ENCODE assay signal across 8 cellular contexts in the genomic region with DNA sequence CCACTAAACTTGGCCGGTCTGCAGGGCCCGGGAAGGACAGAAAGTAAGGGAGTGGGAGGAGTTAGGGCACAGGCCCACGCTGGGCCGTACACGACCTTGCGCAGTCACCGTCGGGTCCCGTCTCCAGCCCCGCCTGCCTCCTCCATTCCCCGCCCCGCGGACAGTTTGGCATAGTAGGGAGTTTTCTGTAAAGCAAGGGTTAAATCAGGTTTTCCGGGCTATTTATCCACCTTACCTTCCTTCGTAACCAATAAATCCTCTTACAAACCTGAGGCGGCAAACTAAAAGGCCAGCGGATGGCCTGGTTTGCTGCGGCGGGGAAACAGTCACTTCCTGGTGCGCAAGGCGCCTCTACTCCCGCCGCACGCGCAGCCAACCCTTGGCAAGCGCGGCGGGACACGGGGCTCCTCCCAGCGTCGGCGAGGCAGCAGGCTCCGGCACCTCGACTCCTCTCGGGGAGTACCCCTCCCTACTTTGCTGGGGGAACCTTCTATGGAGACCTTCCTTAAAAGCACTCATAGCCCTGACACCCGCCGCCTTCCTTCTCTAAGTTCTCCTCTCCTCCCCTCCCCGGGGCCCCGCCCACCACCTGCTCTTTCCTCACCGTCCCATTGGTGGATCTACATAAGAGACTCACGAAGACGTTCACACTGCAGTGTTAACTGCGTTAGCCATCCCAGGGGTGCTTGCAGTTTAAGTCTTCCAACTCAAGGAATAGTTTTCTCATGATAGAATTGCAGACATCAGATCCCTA. TPM values are rescaled to one million over a fixed set of nuclear protein-coding genes. Genes with fewer than 3 reads are reported as not detected.
DNase-seq lines count a peak whose midpoint lies in the region; ATAC-seq and TF ChIP-seq lines count a peak whose summit lies in the region.

A gene with protein sequence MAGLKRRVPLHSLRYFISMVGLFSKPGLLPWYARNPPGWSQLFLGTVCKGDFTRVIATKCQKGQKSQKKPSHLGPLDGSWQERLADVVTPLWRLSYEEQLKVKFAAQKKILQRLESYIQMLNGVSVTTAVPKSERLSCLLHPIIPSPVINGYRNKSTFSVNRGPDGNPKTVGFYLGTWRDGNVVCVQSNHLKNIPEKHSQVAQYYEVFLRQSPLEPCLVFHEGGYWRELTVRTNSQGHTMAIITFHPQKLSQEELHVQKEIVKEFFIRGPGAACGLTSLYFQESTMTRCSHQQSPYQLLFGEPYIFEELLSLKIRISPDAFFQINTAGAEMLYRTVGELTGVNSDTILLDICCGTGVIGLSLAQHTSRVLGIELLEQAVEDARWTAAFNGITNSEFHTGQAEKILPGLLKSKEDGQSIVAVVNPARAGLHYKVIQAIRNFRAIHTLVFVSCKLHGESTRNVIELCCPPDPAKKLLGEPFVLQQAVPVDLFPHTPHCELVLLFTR (minus strand): TSS at position 563 of the 754 bp plus-strand sequence. CDS start 9,822 bp downstream, outside the sequence.

- in situ Hi-C loops in GM13976 (cut with MboI; ENCODE audit: low sequenced_read_pairs, unreplicated experiment): no loop called here

- H3K36me3 ChIP-seq in right atrium auricular region: no peaks in the 10 kb centered on the region
- H3K36me3 ChIP-seq in uterus: no peaks in the 10 kb centered on the region

- H3K4me1 ChIP-seq in right atrium auricular region (no peaks in the 10 kb centered on the region), uterus (no peaks in the 10 kb centered on the region)

- H3K27me3 ChIP-seq in right atrium auricular region: no peaks in the 10 kb centered on the region
- H3K27me3 ChIP-seq in uterus: no peaks in the 10 kb centered on the region

- H3K27ac ChIP-seq in right atrium auricular region: peak within 1 kb of the TSS; percentile 78 to 89
- H3K27ac ChIP-seq in uterus: peak within 1 kb of the TSS; percentile 85 to 88

- no peaks in the 10 kb centered on the region for H3K9me3 ChIP-seq in right atrium auricular region
- H3K9me3 ChIP-seq in uterus: no peaks in the 10 kb centered on the region

- TF ChIP-seq POLR2A in uterus (IDR thresholded peaks at IDR 0.05): no peak

- ATAC-seq in HG02763 (IDR thresholded peaks at IDR 0.05; ENCODE audit: unreplicated experiment): peak; percentile 90

- intact Hi-C loops in T-helper 1 cell treated with Interleukin-12 subunit alpha and Interleukin-12 subunit beta and Interleukin-4 antibody, amounts not matched to agents 30 ng/mL and 1 ng/mL, for 36 hours (cut with micrococcal nuclease): loop anchor here (1.0 to 10.0 kb wide), 7 partner anchors 46 to 356 kb away; a partner anchor contains a TSS
- intact Hi-C loops in uterus (cut with DNase I; ENCODE audit: low total_unique reads): no loop called here

- H3K4me3 ChIP-seq in right atrium auricular region: peak within 1 kb of the TSS; percentile 57 to 63
- peak within 1 kb of the TSS; percentile 53 to 65 for H3K4me3 ChIP-seq in uterus

- TF ChIP-seq CTCF in GM13976 (IDR thresholded peaks at IDR 0.05; ENCODE audit: borderline replicate concordance, control extremely low read depth, extremely low read depth, insufficient read depth, missing control alignments): no peak
- TF ChIP-seq CTCF in right atrium auricular region (IDR thresholded peaks at IDR 0.05): no peak
- TF ChIP-seq CTCF in uterus (IDR thresholded peaks at IDR 0.05): no peak

- peak; percentile 75 for DNase-seq in GM13976 (ENCODE audit: low spot score)
- peak; percentile 65 to 90 (median 80) for DNase-seq in NCI-H1417 (lab: John Stamatoyannopoulos, UW)
- DNase-seq in amniotic stem cell (lab: John Stamatoyannopoulos, UW): peak; percentile 42
- peak; percentile 84 for DNase-seq in right atrium auricular region (ENCODE audit: low spot score)
- DNase-seq in pulmonary artery endothelial cell (ENCODE audit: low read depth, low spot score): no peak
- peak; percentile 73 to 81 for DNase-seq in uterus

RNA-seq across cellular contexts. Expression of the gene that starts here (rescaled TPM):
- 23.2 and 23.3 TPM in 2 replicates for total RNA-seq in T-helper 1 cell treated with Interleukin-12 subunit alpha and Interleukin-12 subunit beta and Interleukin-4 antibody, amounts not matched to agents 30 ng/mL and 1 ng/mL, for 36 hours
- total RNA-seq in right atrium auricular region: 10 to 100 TPM; 14.0 to 19.1 TPM
- total RNA-seq in pulmonary artery endothelial cell: 24.3 and 30.8 TPM in 2 replicates
- total RNA-seq in uterus: 10 to 100 TPM; 13.1 to 19.1 (median 16.1) TPM
